ENCODE assay signal across 8 cellular contexts in the genomic region with DNA sequence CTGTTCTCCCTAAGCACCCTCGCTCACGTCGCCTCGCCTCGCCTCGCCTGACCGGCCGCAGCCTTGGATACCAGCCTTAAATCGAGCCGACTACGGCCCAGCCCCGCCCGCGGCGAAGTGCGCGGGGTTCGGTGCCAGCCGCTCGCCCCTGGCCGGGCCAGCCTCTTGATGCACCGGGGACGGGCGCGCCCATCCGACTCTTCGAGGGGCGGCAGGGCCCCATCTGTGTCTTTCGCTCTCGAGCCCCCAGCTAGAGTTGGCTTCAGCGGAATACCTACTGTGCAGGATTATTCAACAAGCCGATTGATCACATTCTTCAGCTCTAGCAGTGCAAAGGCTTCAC. TPM values are rescaled to one million over a fixed set of nuclear protein-coding genes. Genes with fewer than 3 reads are reported as not detected.
DNase-seq lines count a peak whose midpoint lies in the region; ATAC-seq and TF ChIP-seq lines count a peak whose summit lies in the region.
"Not testable (repeated sequence)": the region's sequence is repeated elsewhere in the genome, so short reads cannot be mapped to it uniquely, and the experiment has no call there.

No MANE protein-coding gene starts in this region.

- H3K27ac Mint-ChIP-seq in WTC11 (peak overlapping the region; percentile 41), chondrocyte (ENCODE audit: unreplicated experiment) (peak overlapping the region; percentile 85)

- not testable (repeated sequence) for H3K4me1 ChIP-seq in HEK293 (ENCODE audit: control insufficient read depth, insufficient read depth, low read length); iPS-15b (ENCODE audit: control insufficient read depth, insufficient read depth, low read length); urinary bladder (ENCODE audit: insufficient read depth)

- WGBS in urinary bladder: 1% methylated on average over 24 of the region's 32 CpGs

- H3K9me3 Mint-ChIP-seq in WTC11; chondrocyte (ENCODE audit: low read depth): not testable (repeated sequence)

- H3K27ac ChIP-seq in HEK293 (ENCODE audit: extremely low read depth, low read depth, low read length): peak overlapping the region; percentile 92
- H3K27ac ChIP-seq in urinary bladder (ENCODE audit: low read depth): peak overlapping the region; percentile 67

- H3K36me3 ChIP-seq in HEK293 (ENCODE audit: control insufficient read depth in 2 of 2, insufficient read depth in 1 of 2, low read length in 2 of 2): peaks cover 15 to 25% of the 10 kb centered on the region in 2 experiments
- not testable (repeated sequence) for H3K36me3 ChIP-seq in iPS-15b (ENCODE audit: control insufficient read depth, insufficient read depth, low read length); urinary bladder (ENCODE audit: insufficient read depth)

- POLR2A ChIA-PET in HEK293 (lab: Yijun Ruan, JAX): interaction anchor here (1.7 kb wide), 1 partner anchor 29 kb away, joined by 7 read pairs; the partner anchor contains the start of gene POLR2D
- POLR2A ChIA-PET in WTC11 (lab: Charles Lee): not testable (repeated sequence)

- not testable (repeated sequence) for TF ChIP-seq CTCF in HEK293 (tag by site-specific recombination; IDR thresholded peaks at IDR 0.05); WTC11 (IDR thresholded peaks at IDR 0.05); chondrocyte (IDR thresholded peaks at IDR 0.05); omental fat pad (IDR thresholded peaks at IDR 0.05)

- H3K9me3 ChIP-seq in HEK293 (ENCODE audit: control insufficient read depth, insufficient read depth, low read depth, low read length); iPS-15b (ENCODE audit: control insufficient read depth, insufficient read depth, low read length): not testable (repeated sequence)

- not testable (repeated sequence) for DNase-seq in WTC11 (ENCODE audit: low spot score); chondrocyte (ENCODE audit: low spot score); omental fat pad (ENCODE audit: low spot score)

- peak overlapping the region; percentile 37 for H3K9ac ChIP-seq in iPS-15b (ENCODE audit: low read depth, low read length)

- H3K4me3 Mint-ChIP-seq in WTC11 (peak overlapping the region; percentile 72), chondrocyte (ENCODE audit: unreplicated experiment) (peak overlapping the region; percentile 74)

- peak; percentile 40 for ATAC-seq in GM18505 (IDR thresholded peaks at IDR 0.05; ENCODE audit: unreplicated experiment)
- ATAC-seq in HG03571 (IDR thresholded peaks at IDR 0.05; ENCODE audit: unreplicated experiment): peak; percentile 27
- peak; percentile 17 for ATAC-seq in WTC11
- ATAC-seq in omental fat pad (ENCODE audit: low FRiP score): peak; percentile 64

- H3K4me3 ChIP-seq in HEK293 (ENCODE audit: low read depth, low read length) (peak overlapping the region; percentile 56), iPS-15b (ENCODE audit: low read depth, low read length) (peak overlapping the region; percentile 60), urinary bladder (ENCODE audit: low read depth, low read length) (peak overlapping the region; percentile 29)

- H3K27me3 ChIP-seq in iPS-15b (ENCODE audit: control insufficient read depth, insufficient read depth, low read length): not testable (repeated sequence)

- CTCF ChIA-PET in HEK293 (lab: Yijun Ruan, JAX): interaction anchor here (0.7 kb wide), 1 partner anchor 28 kb away, joined by 4 read pairs; the partner anchor contains the start of gene POLR2D
- CTCF ChIA-PET in WTC11 (lab: Charles Lee): not testable (repeated sequence)

- H3K27me3 Mint-ChIP-seq in WTC11 (ENCODE audit: low read depth); chondrocyte (ENCODE audit: low read depth): not testable (repeated sequence)

- H3K4me1 Mint-ChIP-seq in WTC11 (peaks cover 26% of the 10 kb centered on the region), chondrocyte (ENCODE audit: low read depth) (peaks cover 40% of the 10 kb centered on the region)

- H3K36me3 Mint-ChIP-seq in WTC11: peaks cover 22% of the 10 kb centered on the region
- H3K36me3 Mint-ChIP-seq in chondrocyte (ENCODE audit: low read depth): not testable (repeated sequence)

- not testable (repeated sequence) for TF ChIP-seq POLR2A in GM18505 (IDR thresholded peaks at IDR 0.05; ENCODE audit: borderline replicate concordance, extremely low read depth, insufficient read depth, insufficient read length)

TF ChIP-seq in HEK293, 187 proteins besides CTCF, POLR2A, EP300 and RAD21 (continues in another document):
- TF ChIP-seq, protein P1, sequence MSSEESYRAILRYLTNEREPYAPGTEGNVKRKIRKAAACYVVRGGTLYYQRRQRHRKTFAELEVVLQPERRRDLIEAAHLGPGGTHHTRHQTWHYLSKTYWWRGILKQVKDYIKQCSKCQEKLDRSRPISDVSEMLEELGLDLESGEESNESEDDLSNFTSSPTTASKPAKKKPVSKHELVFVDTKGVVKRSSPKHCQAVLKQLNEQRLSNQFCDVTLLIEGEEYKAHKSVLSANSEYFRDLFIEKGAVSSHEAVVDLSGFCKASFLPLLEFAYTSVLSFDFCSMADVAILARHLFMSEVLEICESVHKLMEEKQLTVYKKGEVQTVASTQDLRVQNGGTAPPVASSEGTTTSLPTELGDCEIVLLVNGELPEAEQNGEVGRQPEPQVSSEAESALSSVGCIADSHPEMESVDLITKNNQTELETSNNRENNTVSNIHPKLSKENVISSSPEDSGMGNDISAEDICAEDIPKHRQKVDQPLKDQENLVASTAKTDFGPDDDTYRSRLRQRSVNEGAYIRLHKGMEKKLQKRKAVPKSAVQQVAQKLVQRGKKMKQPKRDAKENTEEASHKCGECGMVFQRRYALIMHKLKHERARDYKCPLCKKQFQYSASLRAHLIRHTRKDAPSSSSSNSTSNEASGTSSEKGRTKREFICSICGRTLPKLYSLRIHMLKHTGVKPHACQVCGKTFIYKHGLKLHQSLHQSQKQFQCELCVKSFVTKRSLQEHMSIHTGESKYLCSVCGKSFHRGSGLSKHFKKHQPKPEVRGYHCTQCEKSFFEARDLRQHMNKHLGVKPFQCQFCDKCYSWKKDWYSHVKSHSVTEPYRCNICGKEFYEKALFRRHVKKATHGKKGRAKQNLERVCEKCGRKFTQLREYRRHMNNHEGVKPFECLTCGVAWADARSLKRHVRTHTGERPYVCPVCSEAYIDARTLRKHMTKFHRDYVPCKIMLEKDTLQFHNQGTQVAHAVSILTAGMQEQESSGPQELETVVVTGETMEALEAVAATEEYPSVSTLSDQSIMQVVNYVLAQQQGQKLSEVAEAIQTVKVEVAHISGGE (tag by site-specific recombination; conservative IDR thresholded peaks at IDR 0.05; ENCODE audit: low read depth): 0 out of 2 replicates have a peak, but pooled peaks have one; percentile 16
- 0 out of 2 replicates have a peak, but pooled peaks have one; percentile 28 for TF ChIP-seq ZEB2 (tag by site-specific recombination; IDR thresholded peaks at IDR 0.05)

TF ChIP-seq in WTC11, 78 proteins besides CTCF, POLR2A, EP300 and RAD21:
- TF ChIP-seq, protein P2, sequence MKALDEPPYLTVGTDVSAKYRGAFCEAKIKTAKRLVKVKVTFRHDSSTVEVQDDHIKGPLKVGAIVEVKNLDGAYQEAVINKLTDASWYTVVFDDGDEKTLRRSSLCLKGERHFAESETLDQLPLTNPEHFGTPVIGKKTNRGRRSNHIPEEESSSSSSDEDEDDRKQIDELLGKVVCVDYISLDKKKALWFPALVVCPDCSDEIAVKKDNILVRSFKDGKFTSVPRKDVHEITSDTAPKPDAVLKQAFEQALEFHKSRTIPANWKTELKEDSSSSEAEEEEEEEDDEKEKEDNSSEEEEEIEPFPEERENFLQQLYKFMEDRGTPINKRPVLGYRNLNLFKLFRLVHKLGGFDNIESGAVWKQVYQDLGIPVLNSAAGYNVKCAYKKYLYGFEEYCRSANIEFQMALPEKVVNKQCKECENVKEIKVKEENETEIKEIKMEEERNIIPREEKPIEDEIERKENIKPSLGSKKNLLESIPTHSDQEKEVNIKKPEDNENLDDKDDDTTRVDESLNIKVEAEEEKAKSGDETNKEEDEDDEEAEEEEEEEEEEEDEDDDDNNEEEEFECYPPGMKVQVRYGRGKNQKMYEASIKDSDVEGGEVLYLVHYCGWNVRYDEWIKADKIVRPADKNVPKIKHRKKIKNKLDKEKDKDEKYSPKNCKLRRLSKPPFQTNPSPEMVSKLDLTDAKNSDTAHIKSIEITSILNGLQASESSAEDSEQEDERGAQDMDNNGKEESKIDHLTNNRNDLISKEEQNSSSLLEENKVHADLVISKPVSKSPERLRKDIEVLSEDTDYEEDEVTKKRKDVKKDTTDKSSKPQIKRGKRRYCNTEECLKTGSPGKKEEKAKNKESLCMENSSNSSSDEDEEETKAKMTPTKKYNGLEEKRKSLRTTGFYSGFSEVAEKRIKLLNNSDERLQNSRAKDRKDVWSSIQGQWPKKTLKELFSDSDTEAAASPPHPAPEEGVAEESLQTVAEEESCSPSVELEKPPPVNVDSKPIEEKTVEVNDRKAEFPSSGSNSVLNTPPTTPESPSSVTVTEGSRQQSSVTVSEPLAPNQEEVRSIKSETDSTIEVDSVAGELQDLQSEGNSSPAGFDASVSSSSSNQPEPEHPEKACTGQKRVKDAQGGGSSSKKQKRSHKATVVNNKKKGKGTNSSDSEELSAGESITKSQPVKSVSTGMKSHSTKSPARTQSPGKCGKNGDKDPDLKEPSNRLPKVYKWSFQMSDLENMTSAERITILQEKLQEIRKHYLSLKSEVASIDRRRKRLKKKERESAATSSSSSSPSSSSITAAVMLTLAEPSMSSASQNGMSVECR (CRISPR knock-in tag; IDR thresholded peaks at IDR 0.05; ENCODE audit: borderline replicate concordance): 0 out of 2 replicates have a peak, but pooled peaks have one; percentile 5
- TF ChIP-seq RELA (CRISPR knock-in tag; IDR thresholded peaks at IDR 0.05; ENCODE audit: borderline replicate concordance): 0 out of 2 replicates have a peak, but pooled peaks have one; percentile 28

RNA-seq across cellular contexts. Expression of gene AMMECR1L, which starts 0.8 kb away (rescaled TPM):
- total RNA-seq in WTC11 (2021) (17.9 to 18.1 TPM (median 18.1 TPM) in 3 replicates), chondrocyte (21.5 to 25.4 TPM (median 25.2 TPM) in 3 replicates), omental fat pad (10 to 100 TPM; 18.3 to 26.1 (median 21.6) TPM), urinary bladder (13.2 TPM)
- 12.2 TPM for polyA plus RNA-seq in urinary bladder

RNA-seq across cellular contexts. Expression of gene POLR2D, which starts 28.6 kb away (rescaled TPM):
- 74.8 to 76.8 TPM (median 75.4 TPM) in 3 replicates for total RNA-seq in WTC11 (2021)
- 26.2 to 30.1 TPM (median 29.4 TPM) in 3 replicates for total RNA-seq in chondrocyte
- total RNA-seq in omental fat pad: 10 to 100 TPM; 10.0 to 21.1 (median 12.8) TPM
- 20.5 TPM for total RNA-seq in urinary bladder
- polyA plus RNA-seq in urinary bladder: 12.5 TPM
